18 cellular contexts compared by ENCODE assay signal in the genomic region with DNA sequence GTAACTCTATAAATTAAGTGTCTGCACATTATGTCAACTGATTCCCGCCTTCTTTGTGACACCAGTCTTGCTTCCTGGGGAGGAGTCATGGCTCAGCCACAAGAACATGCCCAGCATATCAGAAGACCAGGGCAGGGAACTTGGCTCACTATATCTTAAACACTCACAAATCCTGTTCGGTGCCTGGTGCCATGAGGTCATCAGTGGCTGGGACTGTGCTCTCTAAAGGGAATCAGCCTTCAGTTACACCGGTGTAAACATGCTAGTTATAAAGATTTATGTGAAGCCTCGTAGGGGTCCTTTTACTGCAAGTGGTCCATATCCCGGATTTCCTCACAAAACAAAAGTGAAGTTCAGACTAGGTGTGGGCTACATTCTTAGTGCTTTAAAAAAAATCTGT.
"Had no signal": no experiment of that assay in that cellular context is flagged by ENCODE, and none has a peak within 500 bp of the region (broad histone marks: within the 10 kb centered on the region; RNA-seq: fewer than 3 reads in every experiment).

No MANE protein-coding gene starts in this region.

- H3K4me1 ChIP-seq: gastroesophageal sphincter, tibial nerve, uterus had no signal

- DNase-seq: activated CD4-positive, alpha-beta T cell treated with anti-CD3 and anti-CD28 coated beads, Interleukin-2, amount 50 U/mL, for 4 hours; activated gamma-delta T cell; effector CD4-positive, alpha-beta T cell; heart right ventricle; kidney glomerular epithelial cell; mesendoderm; stimulated activated CD4-positive, alpha-beta T cell treated with anti-CD3 and anti-CD28 coated beads, Interleukin-2, amount 100 ng/mL, for 24 hours; stimulated activated naive CD8-positive, alpha-beta T cell treated with anti-CD3 and anti-CD28 coated beads, Interleukin-15, Interleukin-2, amounts not matched to agents 100 U/mL and 50 U/mL, for 24 hours; substantia nigra; uterus had no signal

- H3K36me3 ChIP-seq: adrenal gland, gastroesophageal sphincter, heart right ventricle, neutrophil, tibial nerve, uterus had no signal

- H3K27me3 ChIP-seq: adrenal gland, neutrophil, tibial nerve, uterus had no signal

- H3K27ac ChIP-seq: adrenal gland, gastroesophageal sphincter, heart right ventricle, neutrophil, tibial nerve, uterus had no signal

- ATAC-seq: activated naive CD4-positive, alpha-beta T cell treated with anti-CD3 and anti-CD28 coated beads, Interleukin-2, amount 50 U/mL, for 72 hours; esophagus mucosa; gastroesophageal sphincter; natural killer cell treated with Interleukin-12 subunit alpha and Interleukin-12 subunit beta and Interleukin-15 and Interleukin-18, amount 100 ng/mL, for 72 hours; stimulated activated naive CD8-positive, alpha-beta T cell treated with anti-CD3 and anti-CD28 coated beads, Interleukin-15, Interleukin-2, amounts not matched to agents 100 U/mL and 50 U/mL, for 24 hours had no signal

- FAIRE-seq: bronchial epithelial cell had no signal

- H3K9me3 ChIP-seq: adrenal gland, neutrophil, uterus had no signal

- H3K4me3 ChIP-seq: adrenal gland, gastroesophageal sphincter, heart right ventricle, tibial nerve, uterus had no signal
